ENCODE assay signal across 25 cellular contexts in genomic region chr6:1029196-1029595, GRCh38.
DNase-seq lines count a peak whose midpoint lies in the region; ATAC-seq and TF ChIP-seq lines count a peak whose summit lies in the region.
"Had no signal": no experiment of that assay in that cellular context is flagged by ENCODE, and none has a peak within 500 bp of the region (broad histone marks: within the 10 kb centered on the region; RNA-seq: fewer than 3 reads in every experiment).

No MANE protein-coding gene starts in this region.

- TF ChIP-seq CTCF in AG10803 (conservative IDR thresholded peaks at IDR 0.05; ENCODE audit: low read length): no peak

- no peak overlapping the region for H3K4me3 ChIP-seq in AG10803 (ENCODE audit: low read length)
- H3K4me3 ChIP-seq: HAP-1, mucosa of descending colon, SJSA1 had no signal

- no peak for ATAC-seq in HG03175 (IDR thresholded peaks at IDR 0.05; ENCODE audit: unreplicated experiment)
- ATAC-seq in GM21619 (IDR thresholded peaks at IDR 0.05; ENCODE audit: unreplicated experiment): no peak
- no peak for ATAC-seq in GM18520 (IDR thresholded peaks at IDR 0.05; ENCODE audit: unreplicated experiment)
- ATAC-seq: left ventricle myocardium superior, mucosa of descending colon, PC-3 had no signal

- peak; percentile 61 for DNase-seq in AG10803 (ENCODE audit: low read depth)
- DNase-seq in H4 (ENCODE audit: low spot score): peak; percentile 43
- peak; percentile 77 for DNase-seq in NCI-H82 treated with DMSO at 0.1 percent for 48 hours (lab: John Stamatoyannopoulos, UW; ENCODE audit: unreplicated experiment)
- peak; percentile 56 for DNase-seq in kidney glomerular epithelial cell (lab: John Stamatoyannopoulos, UW)
- DNase-seq in GDM1 (lab: John Stamatoyannopoulos, UW): no peak
- DNase-seq: ACHN; activated CD4-positive, alpha-beta T cell treated with anti-CD3 and anti-CD28 coated beads, Interleukin-2, amount 50 U/mL, for 48 hours; activated naive CD4-positive, alpha-beta T cell treated with Interleukin-2 at 50 U/mL for 16 hours; activated T-cell treated with anti-CD3 and anti-CD28 coated beads, Interleukin-2, amount 50 U/mL, for 1 hour; anterior cingulate cortex; central memory CD4-positive, alpha-beta T cell; erythroblast; left ventricle myocardium superior; mucosa of descending colon; NCI-H1092 treated with DMSO at 0.1 percent for 48 hours; NCI-H2081 treated with DMSO at 0.1 percent for 48 hours; NCI-H748 treated with DMSO at 0.1 percent for 48 hours; PC-3; stimulated activated CD4-positive, alpha-beta T cell treated with anti-CD3 and anti-CD28 coated beads, Interleukin-12 subunit alpha, Interleukin-12 subunit beta, amount 100 ng/mL, for 4 hours; T-helper 2 cell had no signal
